ENCODE assay signal across 1 cellular context in the genomic region with DNA sequence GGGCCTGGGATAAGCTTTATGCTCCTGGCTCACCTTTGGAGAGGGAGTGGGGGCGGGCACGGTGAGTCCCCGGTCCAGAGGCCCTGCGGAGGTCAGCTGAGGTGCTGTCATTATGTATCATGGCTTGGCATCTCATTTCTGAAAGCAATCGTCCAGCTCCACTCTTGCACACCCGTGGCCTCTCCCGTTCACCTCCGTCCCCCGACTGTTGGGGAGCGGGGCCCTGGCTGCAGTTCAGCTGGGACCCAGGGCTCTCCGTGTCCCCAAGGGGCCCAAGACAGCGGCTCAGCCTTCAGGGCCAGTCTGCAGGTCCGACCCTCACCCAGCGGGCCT.
TF ChIP-seq lines count a peak whose summit lies in the region.

No MANE protein-coding gene starts in this region.

TF ChIP-seq in WTC11, 78 proteins besides CTCF, POLR2A, EP300 and RAD21:
- TF ChIP-seq, protein P1, sequence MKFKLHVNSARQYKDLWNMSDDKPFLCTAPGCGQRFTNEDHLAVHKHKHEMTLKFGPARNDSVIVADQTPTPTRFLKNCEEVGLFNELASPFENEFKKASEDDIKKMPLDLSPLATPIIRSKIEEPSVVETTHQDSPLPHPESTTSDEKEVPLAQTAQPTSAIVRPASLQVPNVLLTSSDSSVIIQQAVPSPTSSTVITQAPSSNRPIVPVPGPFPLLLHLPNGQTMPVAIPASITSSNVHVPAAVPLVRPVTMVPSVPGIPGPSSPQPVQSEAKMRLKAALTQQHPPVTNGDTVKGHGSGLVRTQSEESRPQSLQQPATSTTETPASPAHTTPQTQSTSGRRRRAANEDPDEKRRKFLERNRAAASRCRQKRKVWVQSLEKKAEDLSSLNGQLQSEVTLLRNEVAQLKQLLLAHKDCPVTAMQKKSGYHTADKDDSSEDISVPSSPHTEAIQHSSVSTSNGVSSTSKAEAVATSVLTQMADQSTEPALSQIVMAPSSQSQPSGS (CRISPR knock-in tag; IDR thresholded peaks at IDR 0.05; ENCODE audit: borderline replicate concordance, low read depth), result no peak
- TF ChIP-seq SMAD3 (CRISPR knock-in tag; IDR thresholded peaks at IDR 0.05; ENCODE audit: borderline replicate concordance) (no peak), ATF1 (CRISPR knock-in tag; IDR thresholded peaks at IDR 0.05) (no peak), ZNF121 (CRISPR knock-in tag; IDR thresholded peaks at IDR 0.05) (no peak), ZNF396 (CRISPR knock-in tag; IDR thresholded peaks at IDR 0.05; ENCODE audit: borderline replicate concordance) (no peak), TCF7 (CRISPR knock-in tag; IDR thresholded peaks at IDR 0.05; ENCODE audit: low read depth) (no peak), AFF4 (CRISPR knock-in tag; IDR thresholded peaks at IDR 0.05; ENCODE audit: borderline replicate concordance) (no peak), ESRRA (CRISPR knock-in tag; IDR thresholded peaks at IDR 0.05; ENCODE audit: borderline replicate concordance) (no peak)
- TF ChIP-seq, protein P2, sequence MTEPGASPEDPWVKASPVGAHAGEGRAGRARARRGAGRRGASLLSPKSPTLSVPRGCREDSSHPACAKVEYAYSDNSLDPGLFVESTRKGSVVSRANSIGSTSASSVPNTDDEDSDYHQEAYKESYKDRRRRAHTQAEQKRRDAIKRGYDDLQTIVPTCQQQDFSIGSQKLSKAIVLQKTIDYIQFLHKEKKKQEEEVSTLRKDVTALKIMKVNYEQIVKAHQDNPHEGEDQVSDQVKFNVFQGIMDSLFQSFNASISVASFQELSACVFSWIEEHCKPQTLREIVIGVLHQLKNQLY (CRISPR knock-in tag; IDR thresholded peaks at IDR 0.05), result no peak
- TF ChIP-seq, protein P3, sequence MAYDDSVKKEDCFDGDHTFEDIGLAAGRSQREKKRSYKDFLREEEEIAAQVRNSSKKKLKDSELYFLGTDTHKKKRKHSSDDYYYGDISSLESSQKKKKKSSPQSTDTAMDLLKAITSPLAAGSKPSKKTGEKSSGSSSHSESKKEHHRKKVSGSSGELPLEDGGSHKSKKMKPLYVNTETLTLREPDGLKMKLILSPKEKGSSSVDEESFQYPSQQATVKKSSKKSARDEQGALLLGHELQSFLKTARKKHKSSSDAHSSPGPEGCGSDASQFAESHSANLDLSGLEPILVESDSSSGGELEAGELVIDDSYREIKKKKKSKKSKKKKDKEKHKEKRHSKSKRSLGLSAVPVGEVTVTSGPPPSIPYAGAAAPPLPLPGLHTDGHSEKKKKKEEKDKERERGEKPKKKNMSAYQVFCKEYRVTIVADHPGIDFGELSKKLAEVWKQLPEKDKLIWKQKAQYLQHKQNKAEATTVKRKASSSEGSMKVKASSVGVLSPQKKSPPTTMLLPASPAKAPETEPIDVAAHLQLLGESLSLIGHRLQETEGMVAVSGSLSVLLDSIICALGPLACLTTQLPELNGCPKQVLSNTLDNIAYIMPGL (CRISPR knock-in tag; IDR thresholded peaks at IDR 0.05), result no peak
- TF ChIP-seq, protein P4, sequence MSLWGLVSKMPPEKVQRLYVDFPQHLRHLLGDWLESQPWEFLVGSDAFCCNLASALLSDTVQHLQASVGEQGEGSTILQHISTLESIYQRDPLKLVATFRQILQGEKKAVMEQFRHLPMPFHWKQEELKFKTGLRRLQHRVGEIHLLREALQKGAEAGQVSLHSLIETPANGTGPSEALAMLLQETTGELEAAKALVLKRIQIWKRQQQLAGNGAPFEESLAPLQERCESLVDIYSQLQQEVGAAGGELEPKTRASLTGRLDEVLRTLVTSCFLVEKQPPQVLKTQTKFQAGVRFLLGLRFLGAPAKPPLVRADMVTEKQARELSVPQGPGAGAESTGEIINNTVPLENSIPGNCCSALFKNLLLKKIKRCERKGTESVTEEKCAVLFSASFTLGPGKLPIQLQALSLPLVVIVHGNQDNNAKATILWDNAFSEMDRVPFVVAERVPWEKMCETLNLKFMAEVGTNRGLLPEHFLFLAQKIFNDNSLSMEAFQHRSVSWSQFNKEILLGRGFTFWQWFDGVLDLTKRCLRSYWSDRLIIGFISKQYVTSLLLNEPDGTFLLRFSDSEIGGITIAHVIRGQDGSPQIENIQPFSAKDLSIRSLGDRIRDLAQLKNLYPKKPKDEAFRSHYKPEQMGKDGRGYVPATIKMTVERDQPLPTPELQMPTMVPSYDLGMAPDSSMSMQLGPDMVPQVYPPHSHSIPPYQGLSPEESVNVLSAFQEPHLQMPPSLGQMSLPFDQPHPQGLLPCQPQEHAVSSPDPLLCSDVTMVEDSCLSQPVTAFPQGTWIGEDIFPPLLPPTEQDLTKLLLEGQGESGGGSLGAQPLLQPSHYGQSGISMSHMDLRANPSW (CRISPR knock-in tag; conservative IDR thresholded peaks at IDR 0.05; ENCODE audit: low read depth), result no peak
